In the genomic region with DNA sequence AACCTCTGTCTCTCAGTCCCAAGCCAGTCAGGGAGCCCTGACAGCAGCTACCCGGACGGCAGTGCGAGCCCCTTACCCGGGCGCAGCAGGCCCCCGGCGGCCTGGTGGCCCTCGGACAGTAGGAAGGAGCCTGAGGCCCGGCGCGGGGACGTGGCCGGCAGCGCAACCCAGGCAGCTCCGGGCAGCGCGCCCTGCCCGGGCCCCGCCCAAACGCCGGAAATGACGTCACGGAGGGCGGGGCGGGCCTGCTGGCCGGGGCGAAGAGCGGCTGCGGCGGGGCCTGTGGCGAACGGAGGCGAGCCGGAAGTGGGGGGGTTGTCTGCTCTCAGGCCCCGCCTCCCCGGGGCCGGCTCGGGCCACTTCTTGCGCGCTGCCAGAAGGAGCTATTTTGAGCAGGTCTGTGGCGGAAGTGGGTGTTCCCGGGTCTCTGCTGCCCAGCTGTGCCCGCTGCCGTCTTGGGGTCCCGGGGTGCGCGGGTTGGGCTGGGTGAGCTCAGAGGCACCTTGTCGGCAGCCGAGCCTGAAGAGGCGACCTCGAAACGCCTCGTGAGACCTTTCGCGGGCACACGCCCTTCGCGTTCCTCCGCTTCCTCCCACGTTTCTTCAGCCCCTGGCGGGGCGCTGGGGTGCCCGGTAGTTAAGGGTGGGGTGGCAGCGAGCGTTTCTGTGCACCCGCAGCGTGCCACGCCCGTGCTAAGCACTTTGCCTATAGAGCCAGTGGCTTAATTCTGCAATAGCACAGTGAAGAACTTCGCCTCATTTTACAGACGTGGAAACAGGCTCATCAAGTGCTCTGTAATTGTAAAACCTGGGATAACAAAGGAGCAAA, we compare ENCODE assay signal across 1 cellular context.
TF ChIP-seq lines count a peak whose summit lies in the region.

TSS of gene C11orf24 (minus strand) at position 193 of the 828 bp plus-strand sequence. CDS start 8,206 bp downstream, outside the sequence.

TF ChIP-seq in GM12878, 131 proteins besides CTCF, POLR2A, EP300 and RAD21 (continued from another document and continues in another):
- TF ChIP-seq, protein P1, sequence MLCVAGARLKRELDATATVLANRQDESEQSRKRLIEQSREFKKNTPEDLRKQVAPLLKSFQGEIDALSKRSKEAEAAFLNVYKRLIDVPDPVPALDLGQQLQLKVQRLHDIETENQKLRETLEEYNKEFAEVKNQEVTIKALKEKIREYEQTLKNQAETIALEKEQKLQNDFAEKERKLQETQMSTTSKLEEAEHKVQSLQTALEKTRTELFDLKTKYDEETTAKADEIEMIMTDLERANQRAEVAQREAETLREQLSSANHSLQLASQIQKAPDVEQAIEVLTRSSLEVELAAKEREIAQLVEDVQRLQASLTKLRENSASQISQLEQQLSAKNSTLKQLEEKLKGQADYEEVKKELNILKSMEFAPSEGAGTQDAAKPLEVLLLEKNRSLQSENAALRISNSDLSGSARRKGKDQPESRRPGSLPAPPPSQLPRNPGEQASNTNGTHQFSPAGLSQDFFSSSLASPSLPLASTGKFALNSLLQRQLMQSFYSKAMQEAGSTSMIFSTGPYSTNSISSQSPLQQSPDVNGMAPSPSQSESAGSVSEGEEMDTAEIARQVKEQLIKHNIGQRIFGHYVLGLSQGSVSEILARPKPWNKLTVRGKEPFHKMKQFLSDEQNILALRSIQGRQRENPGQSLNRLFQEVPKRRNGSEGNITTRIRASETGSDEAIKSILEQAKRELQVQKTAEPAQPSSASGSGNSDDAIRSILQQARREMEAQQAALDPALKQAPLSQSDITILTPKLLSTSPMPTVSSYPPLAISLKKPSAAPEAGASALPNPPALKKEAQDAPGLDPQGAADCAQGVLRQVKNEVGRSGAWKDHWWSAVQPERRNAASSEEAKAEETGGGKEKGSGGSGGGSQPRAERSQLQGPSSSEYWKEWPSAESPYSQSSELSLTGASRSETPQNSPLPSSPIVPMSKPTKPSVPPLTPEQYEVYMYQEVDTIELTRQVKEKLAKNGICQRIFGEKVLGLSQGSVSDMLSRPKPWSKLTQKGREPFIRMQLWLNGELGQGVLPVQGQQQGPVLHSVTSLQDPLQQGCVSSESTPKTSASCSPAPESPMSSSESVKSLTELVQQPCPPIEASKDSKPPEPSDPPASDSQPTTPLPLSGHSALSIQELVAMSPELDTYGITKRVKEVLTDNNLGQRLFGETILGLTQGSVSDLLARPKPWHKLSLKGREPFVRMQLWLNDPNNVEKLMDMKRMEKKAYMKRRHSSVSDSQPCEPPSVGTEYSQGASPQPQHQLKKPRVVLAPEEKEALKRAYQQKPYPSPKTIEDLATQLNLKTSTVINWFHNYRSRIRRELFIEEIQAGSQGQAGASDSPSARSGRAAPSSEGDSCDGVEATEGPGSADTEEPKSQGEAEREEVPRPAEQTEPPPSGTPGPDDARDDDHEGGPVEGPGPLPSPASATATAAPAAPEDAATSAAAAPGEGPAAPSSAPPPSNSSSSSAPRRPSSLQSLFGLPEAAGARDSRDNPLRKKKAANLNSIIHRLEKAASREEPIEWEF (IDR thresholded peaks at IDR 0.05; ENCODE audit: insufficient replicate concordance, low read depth, low read length): no peak
- TF ChIP-seq POLR2AphosphoS2 (IDR thresholded peaks at IDR 0.05; ENCODE audit: low read depth, low read length) (peak; percentile 91), WRNIP1 (IDR thresholded peaks at IDR 0.05; ENCODE audit: borderline replicate concordance, low read depth, low read length) (no peak), FOXM1 (IDR thresholded peaks at IDR 0.05; ENCODE audit: low read depth, low read length) (no peak), CREM (IDR thresholded peaks at IDR 0.05; ENCODE audit: low read depth) (peak; percentile 83), CBFB (IDR thresholded peaks at IDR 0.05; ENCODE audit: low read depth) (0 out of 2 replicates have a peak, but pooled peaks have one; percentile 45), EED (IDR thresholded peaks at IDR 0.05; ENCODE audit: low read depth) (no peak), FOXK2 (IDR thresholded peaks at IDR 0.05) (no peak), RCOR1 (conservative IDR thresholded peaks at IDR 0.05; ENCODE audit: low read depth, low read length) (no peak), SPI1 (IDR thresholded peaks at IDR 0.05; ENCODE audit: borderline replicate concordance, insufficient read depth, low read depth, low read length) (no peak), PML (IDR thresholded peaks at IDR 0.05; ENCODE audit: low read length) (0 out of 2 replicates have a peak, but pooled peaks have one; percentile 48), KDM1A (IDR thresholded peaks at IDR 0.05; ENCODE audit: borderline replicate concordance) (no peak), NFIC (IDR thresholded peaks at IDR 0.05; ENCODE audit: low read depth, low read length) (no peak), RFX5 (IDR thresholded peaks at IDR 0.05; ENCODE audit: low read depth, low read length) (0 out of 2 replicates have a peak, but pooled peaks have one; percentile 33), IKZF1 (conservative IDR thresholded peaks at IDR 0.05) (peak; percentile 90), ZNF217 (IDR thresholded peaks at IDR 0.05) (no peak), MTA2 (IDR thresholded peaks at IDR 0.05; ENCODE audit: low read depth) (peak; percentile 39; the same call in 1 of the 2 replicates), IRF5 (IDR thresholded peaks at IDR 0.05; ENCODE audit: borderline replicate concordance) (no peak), CHD2 (IDR thresholded peaks at IDR 0.05; ENCODE audit: borderline replicate concordance, low read depth, low read length) (peak; percentile 58; the same call in 1 of the 2 replicates), ZNF384 (IDR thresholded peaks at IDR 0.05; ENCODE audit: borderline replicate concordance, low read depth, low read length) (no peak; the same call in 1 of the 2 replicates), YY1 (IDR thresholded peaks at IDR 0.05; ENCODE audit: low read depth, low read length) (peak; percentile 31; the same call in 1 of the 2 replicates), FOS (IDR thresholded peaks at IDR 0.05; ENCODE audit: borderline replicate concordance, extremely low read depth, insufficient read length) (no peak), E2F8 (IDR thresholded peaks at IDR 0.05; ENCODE audit: low read depth, partially characterized antibody) (no peak), GATAD2B (conservative IDR thresholded peaks at IDR 0.05; ENCODE audit: low read depth) (peak; percentile 98), JUNB (IDR thresholded peaks at IDR 0.05) (no peak), STAT3 (IDR thresholded peaks at IDR 0.05; ENCODE audit: low read depth, low read length) (no peak), MAX (IDR thresholded peaks at IDR 0.05; ENCODE audit: low read depth, low read length) (no peak), MEF2A (IDR thresholded peaks at IDR 0.05; ENCODE audit: insufficient read depth, low read depth, low read length) (peak; percentile 86), HDAC2 (IDR thresholded peaks at IDR 0.05) (no peak), NR2F1 (conservative IDR thresholded peaks at IDR 0.05) (peak; percentile 88), MTA3 (IDR thresholded peaks at IDR 0.05; ENCODE audit: borderline replicate concordance, low read length) (no peak), TAF1 (IDR thresholded peaks at IDR 0.05; ENCODE audit: borderline replicate concordance, low read depth, low read length) (peak; percentile 87), RUNX3 (IDR thresholded peaks at IDR 0.05; ENCODE audit: low read length) (peak; percentile 67), IRF4 (IDR thresholded peaks at IDR 0.05; ENCODE audit: low read depth, low read length) (no peak)
- TF ChIP-seq, protein P2, sequence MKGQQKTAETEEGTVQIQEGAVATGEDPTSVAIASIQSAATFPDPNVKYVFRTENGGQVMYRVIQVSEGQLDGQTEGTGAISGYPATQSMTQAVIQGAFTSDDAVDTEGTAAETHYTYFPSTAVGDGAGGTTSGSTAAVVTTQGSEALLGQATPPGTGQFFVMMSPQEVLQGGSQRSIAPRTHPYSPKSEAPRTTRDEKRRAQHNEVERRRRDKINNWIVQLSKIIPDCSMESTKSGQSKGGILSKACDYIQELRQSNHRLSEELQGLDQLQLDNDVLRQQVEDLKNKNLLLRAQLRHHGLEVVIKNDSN (IDR thresholded peaks at IDR 0.05; ENCODE audit: borderline replicate concordance, extremely low read length, insufficient read depth, low read depth, low read length): no peak
- TF ChIP-seq, protein P3, sequence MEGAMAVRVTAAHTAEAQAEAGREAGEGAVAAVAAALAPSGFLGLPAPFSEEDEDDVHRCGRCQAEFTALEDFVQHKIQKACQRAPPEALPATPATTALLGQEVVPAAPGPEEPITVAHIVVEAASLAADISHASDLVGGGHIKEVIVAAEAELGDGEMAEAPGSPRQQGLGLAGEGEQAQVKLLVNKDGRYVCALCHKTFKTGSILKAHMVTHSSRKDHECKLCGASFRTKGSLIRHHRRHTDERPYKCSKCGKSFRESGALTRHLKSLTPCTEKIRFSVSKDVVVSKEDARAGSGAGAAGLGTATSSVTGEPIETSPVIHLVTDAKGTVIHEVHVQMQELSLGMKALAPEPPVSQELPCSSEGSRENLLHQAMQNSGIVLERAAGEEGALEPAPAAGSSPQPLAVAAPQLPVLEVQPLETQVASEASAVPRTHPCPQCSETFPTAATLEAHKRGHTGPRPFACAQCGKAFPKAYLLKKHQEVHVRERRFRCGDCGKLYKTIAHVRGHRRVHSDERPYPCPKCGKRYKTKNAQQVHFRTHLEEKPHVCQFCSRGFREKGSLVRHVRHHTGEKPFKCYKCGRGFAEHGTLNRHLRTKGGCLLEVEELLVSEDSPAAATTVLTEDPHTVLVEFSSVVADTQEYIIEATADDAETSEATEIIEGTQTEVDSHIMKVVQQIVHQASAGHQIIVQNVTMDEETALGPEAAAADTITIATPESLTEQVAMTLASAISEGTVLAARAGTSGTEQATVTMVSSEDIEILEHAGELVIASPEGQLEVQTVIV (IDR thresholded peaks at IDR 0.05; ENCODE audit: borderline replicate concordance, partially characterized antibody): peak; percentile 25
- TF ChIP-seq, protein P4, sequence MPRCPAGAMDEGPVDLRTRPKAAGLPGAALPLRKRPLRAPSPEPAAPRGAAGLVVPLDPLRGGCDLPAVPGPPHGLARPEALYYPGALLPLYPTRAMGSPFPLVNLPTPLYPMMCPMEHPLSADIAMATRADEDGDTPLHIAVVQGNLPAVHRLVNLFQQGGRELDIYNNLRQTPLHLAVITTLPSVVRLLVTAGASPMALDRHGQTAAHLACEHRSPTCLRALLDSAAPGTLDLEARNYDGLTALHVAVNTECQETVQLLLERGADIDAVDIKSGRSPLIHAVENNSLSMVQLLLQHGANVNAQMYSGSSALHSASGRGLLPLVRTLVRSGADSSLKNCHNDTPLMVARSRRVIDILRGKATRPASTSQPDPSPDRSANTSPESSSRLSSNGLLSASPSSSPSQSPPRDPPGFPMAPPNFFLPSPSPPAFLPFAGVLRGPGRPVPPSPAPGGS (IDR thresholded peaks at IDR 0.05; ENCODE audit: borderline replicate concordance, insufficient read depth, low read depth, low read length, poor library complexity, severe bottlenecking): peak; percentile 34
- TF ChIP-seq, protein P5, sequence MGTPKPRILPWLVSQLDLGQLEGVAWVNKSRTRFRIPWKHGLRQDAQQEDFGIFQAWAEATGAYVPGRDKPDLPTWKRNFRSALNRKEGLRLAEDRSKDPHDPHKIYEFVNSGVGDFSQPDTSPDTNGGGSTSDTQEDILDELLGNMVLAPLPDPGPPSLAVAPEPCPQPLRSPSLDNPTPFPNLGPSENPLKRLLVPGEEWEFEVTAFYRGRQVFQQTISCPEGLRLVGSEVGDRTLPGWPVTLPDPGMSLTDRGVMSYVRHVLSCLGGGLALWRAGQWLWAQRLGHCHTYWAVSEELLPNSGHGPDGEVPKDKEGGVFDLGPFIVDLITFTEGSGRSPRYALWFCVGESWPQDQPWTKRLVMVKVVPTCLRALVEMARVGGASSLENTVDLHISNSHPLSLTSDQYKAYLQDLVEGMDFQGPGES (IDR thresholded peaks at IDR 0.05): no peak
